In genomic region chr12:53538209-53538689, GRCh38 we compare ENCODE assay signal across 9 cellular contexts. TPM values are rescaled to one million over a fixed set of nuclear protein-coding genes. Genes with fewer than 3 reads are reported as not detected.
A peak's percentile ranks its signal among the peaks of the same experiment; 100 is the strongest.
DNase-seq lines count a peak whose midpoint lies in the region; ATAC-seq and TF ChIP-seq lines count a peak whose summit lies in the region.
"Had no signal": no experiment of that assay in that cellular context is flagged by ENCODE, and none has a peak within 500 bp of the region (broad histone marks: within the 10 kb centered on the region; RNA-seq: fewer than 3 reads in every experiment).

No MANE protein-coding gene starts in this region.

- H3K9me2 ChIP-seq in GM23338 (ENCODE audit: insufficient read depth), result no peaks in the 10 kb centered on the region

- H3K79me2 ChIP-seq in GM23338 (replicated peaks; ENCODE audit: insufficient read depth), result no peaks in the 10 kb centered on the region

- 0 out of 2 replicates have a peak, but pooled peaks cover 3% of the 10 kb centered on the region for H3F3A ChIP-seq in GM23338 (replicated peaks; ENCODE audit: low read depth)

- H3K27ac Mint-ChIP-seq in GM23338, result peak overlapping the region; percentile 38; the same call in 1 of the 2 replicates
- H3K27ac Mint-ChIP-seq in stimulated activated effector memory CD8-positive, alpha-beta T cell treated with anti-CD3 and anti-CD28 coated beads, Interleukin-12 subunit alpha, Interleukin-12 subunit beta, amount 100 ng/mL, for 72 hours, result no peak overlapping the region

- H3K27me3 ChIP-seq in GM23338 (ENCODE audit: insufficient read depth) (no peaks in the 10 kb centered on the region), sigmoid colon (no peaks in the 10 kb centered on the region)

- TF ChIP-seq CTCF in GM23338 (conservative IDR thresholded peaks at IDR 0.05; ENCODE audit: low read depth in 2 of 2), result no peak
- TF ChIP-seq CTCF in fibroblast of pulmonary artery (IDR thresholded peaks at IDR 0.05; ENCODE audit: low read length, missing control alignments), result no peak
- no peak for TF ChIP-seq CTCF in sigmoid colon (IDR thresholded peaks at IDR 0.05)

- H3K36me3 ChIP-seq in GM23338 (ENCODE audit: insufficient read depth) (peaks cover 20% of the 10 kb centered on the region; the same call in 1 of the 2 replicates), sigmoid colon (peaks cover 25 to 89% (median 45%) of the 10 kb centered on the region in 4 donors)

- 1 to 45% methylated on average over 1 of the region's 1 CpG for WGBS in sigmoid colon, 2 donors

- no peaks in the 10 kb centered on the region for H3K27me3 Mint-ChIP-seq in GM23338 (ENCODE audit: insufficient read depth, low read depth, poor library complexity)

- no peak overlapping the region; the same call in 1 of the 2 replicates for H3K27ac ChIP-seq in GM23338 (ENCODE audit: low read depth)
- peak overlapping the region in 3 of 4 donors; percentile 10 to 76 (median 72) for H3K27ac ChIP-seq in sigmoid colon

- H3K9me3 Mint-ChIP-seq in GM23338, result no peaks in the 10 kb centered on the region
- H3K9me3 Mint-ChIP-seq in stimulated activated effector memory CD8-positive, alpha-beta T cell treated with anti-CD3 and anti-CD28 coated beads, Interleukin-12 subunit alpha, Interleukin-12 subunit beta, amount 100 ng/mL, for 72 hours, result no peaks in the 10 kb centered on the region

- peaks cover 4% of the 10 kb centered on the region; the same call in 1 of the 3 replicates for H3K36me3 Mint-ChIP-seq in GM23338 (ENCODE audit: low read depth)
- H3K36me3 Mint-ChIP-seq in stimulated activated effector memory CD8-positive, alpha-beta T cell treated with anti-CD3 and anti-CD28 coated beads, Interleukin-12 subunit alpha, Interleukin-12 subunit beta, amount 100 ng/mL, for 72 hours, result peaks cover 98% of the 10 kb centered on the region

- no peaks in the 10 kb centered on the region for H3K4me1 Mint-ChIP-seq in GM23338
- no peaks in the 10 kb centered on the region for H3K4me1 Mint-ChIP-seq in stimulated activated effector memory CD8-positive, alpha-beta T cell treated with anti-CD3 and anti-CD28 coated beads, Interleukin-12 subunit alpha, Interleukin-12 subunit beta, amount 100 ng/mL, for 72 hours

- no peak overlapping the region for H2AFZ ChIP-seq in GM23338

- no peak overlapping the region for H3K4me3 Mint-ChIP-seq in GM23338
- H3K4me3 Mint-ChIP-seq in stimulated activated effector memory CD8-positive, alpha-beta T cell treated with anti-CD3 and anti-CD28 coated beads, Interleukin-12 subunit alpha, Interleukin-12 subunit beta, amount 100 ng/mL, for 72 hours, result no peak overlapping the region

- intact Hi-C loops in sigmoid colon (cut with DNase I), result no loop called here

- TF ChIP-seq EP300 in sigmoid colon (IDR thresholded peaks at IDR 0.05), result peak in 1 of 4 donors; percentile 47

- no peak overlapping the region for H3K4me2 ChIP-seq in GM23338

- H4K20me1 ChIP-seq in GM23338 (replicated peaks; ENCODE audit: insufficient read depth), result no peaks in the 10 kb centered on the region; the same call in 1 of the 2 replicates

- no peaks in the 10 kb centered on the region for H3K9me3 ChIP-seq in sigmoid colon

- H3K4me3 ChIP-seq in GM23338, result no peak overlapping the region
- no peak overlapping the region for H3K4me3 ChIP-seq in fibroblast of pulmonary artery (replicated peaks; ENCODE audit: low read depth, low read length)
- no peak overlapping the region for H3K4me3 ChIP-seq in sigmoid colon

- ATAC-seq in GM23338 (no peak), HG02885 (IDR thresholded peaks at IDR 0.05; ENCODE audit: poor library complexity, unreplicated experiment) (no peak)
- ATAC-seq in stimulated activated effector memory CD8-positive, alpha-beta T cell treated with anti-CD3 and anti-CD28 coated beads, Interleukin-12 subunit alpha, Interleukin-12 subunit beta, amount 100 ng/mL, for 72 hours, result no peak

- H3K4me1 ChIP-seq in GM23338 (ENCODE audit: insufficient read depth) (no peaks in the 10 kb centered on the region), sigmoid colon (peaks cover 0 to 21% (median 11%) of the 10 kb centered on the region in 4 donors)

- no peak for TF ChIP-seq POLR2A in sigmoid colon (IDR thresholded peaks at IDR 0.05)

- DNase-seq in GM23338 (ENCODE audit: low spot score) (no peak), NCI-H748 (lab: John Stamatoyannopoulos, UW; ENCODE audit: unreplicated experiment) (peak; percentile 67), fibroblast of pulmonary artery (ENCODE audit: low read depth) (peak; percentile 94), sigmoid colon (peak; percentile 73), occipital lobe (lab: John Stamatoyannopoulos, UW) (no peak)
- no peak for DNase-seq in activated CD4-positive, alpha-beta T cell treated with anti-CD3 and anti-CD28 coated beads for 4 hours
- DNase-seq in stimulated activated effector memory CD8-positive, alpha-beta T cell treated with anti-CD3 and anti-CD28 coated beads, Interleukin-12 subunit alpha, Interleukin-12 subunit beta, amount 100 ng/mL, for 72 hours (ENCODE audit: low spot score in 2 of 2), result no peak
- DNase-seq: activated CD8-positive, alpha-beta memory T cell treated with anti-CD3 and anti-CD28 coated beads, Interleukin-2, amount 50 U/mL, for 48 hours had no signal

TF ChIP-seq in GM23338, 12 proteins besides CTCF, POLR2A, EP300 and RAD21 (continues in another document):
- no peak for TF ChIP-seq EZH2 (IDR thresholded peaks at IDR 0.05; ENCODE audit: low read depth, unreplicated experiment)
- no peak for TF ChIP-seq ZNF462 (CRISPR knock-in tag; IDR thresholded peaks at IDR 0.05)
- no peak for TF ChIP-seq EZH2phosphoT487 (IDR thresholded peaks at IDR 0.05; ENCODE audit: unreplicated experiment)

RNA-seq across cellular contexts. Expression of gene NPFF, which starts 31.0 kb away (rescaled TPM):
- total RNA-seq in GM23338 (2014; rRNA removed; shearing (Covaris generic)), result 0.69 TPM in 1 of 2 replicates, not detected in the other
- polyA plus RNA-seq in GM23338 (2016; fragmentation: Nextera tagmentation; extraction: Ambion mirVana) (0.71 and 0.96 TPM in 2 replicates), sigmoid colon (not detected)
- total RNA-seq in sigmoid colon (not detected), occipital lobe (not detected)

RNA-seq across cellular contexts. Expression of gene TARBP2, which starts 37.2 kb away (rescaled TPM):
- 55.7 and 83.4 TPM in 2 replicates for total RNA-seq in GM23338 (2014; rRNA removed; shearing (Covaris generic))
- polyA plus RNA-seq in GM23338 (2016; fragmentation: Nextera tagmentation; extraction: Ambion mirVana), result 52.1 and 57.0 TPM in 2 replicates
- 10 to 100 TPM; 16.1 to 29.9 (median 19.4) TPM for total RNA-seq in sigmoid colon
- polyA plus RNA-seq in sigmoid colon, result 10 to 100 TPM; 16.2 to 29.4 (median 19.7) TPM
- 28.1 TPM for total RNA-seq in occipital lobe

RNA-seq across cellular contexts. Expression of gene MAP3K12, which starts 39.0 kb away (rescaled TPM):
- total RNA-seq in GM23338 (2014; rRNA removed; shearing (Covaris generic)), result 15.6 and 17.9 TPM in 2 replicates
- 6.6 and 7.9 TPM in 2 replicates for polyA plus RNA-seq in GM23338 (2016; fragmentation: Nextera tagmentation; extraction: Ambion mirVana)
- 10 to 100 TPM; 18.5 to 27.4 (median 25.0) TPM for total RNA-seq in sigmoid colon
- 10 to 100 TPM in 1 of 3 donors, 1 to 10 TPM in 2; 1.6 to 10.1 (median 4.8) TPM for polyA plus RNA-seq in sigmoid colon
- total RNA-seq in occipital lobe, result 30.9 TPM

Comparison
In these comparisons a context has a peak if more than half of its experiments do, and no peak if none do; other contexts are left out.
1. DNase-seq: peak in NCI-H748 (single experiment), fibroblast of pulmonary artery (single experiment) and sigmoid colon (single experiment); none in GM23338 (single experiment), activated CD4-positive, alpha-beta T cell treated with anti-CD3 and anti-CD28 coated beads for 4 hours (0 of 2), stimulated activated effector memory CD8-positive, alpha-beta T cell treated with anti-CD3 and anti-CD28 coated beads, Interleukin-12 subunit alpha, Interleukin-12 subunit beta, amount 100 ng/mL, for 72 hours (0 of 2) and occipital lobe (single experiment).